26 cellular contexts compared by ENCODE assay signal in genomic region chr2:215782271-215782670, GRCh38.
"Had no signal": no experiment of that assay in that cellular context is flagged by ENCODE, and none has a peak within 500 bp of the region (broad histone marks: within the 10 kb centered on the region; RNA-seq: fewer than 3 reads in every experiment).

No MANE protein-coding gene starts in this region.

- H3K4me3 ChIP-seq: cardiac muscle cell, Peyer's patch, SJCRH30 had no signal

- H3K9ac ChIP-seq: SK-N-SH had no signal

- H3K4me1 Mint-ChIP-seq: activated CD4-positive, alpha-beta T cell treated with anti-CD3 and anti-CD28 coated beads, Interleukin-2, amount 10 ng/mL, durations not matched to agents 7 days and 5 days; activated naive CD8-positive, alpha-beta T cell treated with anti-CD3 and anti-CD28 coated beads, Interleukin-2, amount 50 U/mL, for 24 hours had no signal

- H3K9me3 Mint-ChIP-seq: activated CD4-positive, alpha-beta memory T cell treated with anti-CD3 and anti-CD28 coated beads for 36 hours; activated CD4-positive, alpha-beta T cell treated with anti-CD3 and anti-CD28 coated beads, Interleukin-2, amount 10 ng/mL, durations not matched to agents 7 days and 5 days; activated naive CD4-positive, alpha-beta T cell treated with anti-CD3 and anti-CD28 coated beads, Interleukin-2, amount 50 U/mL, for 72 hours; activated naive CD8-positive, alpha-beta T cell treated with anti-CD3 and anti-CD28 coated beads, Interleukin-2, amount 50 U/mL, for 24 hours; activated T-cell treated with anti-CD3 and anti-CD28 coated beads, Interleukin-2, amount 50 U/mL, for 4 hours had no signal

- H3K27ac ChIP-seq: brain microvascular endothelial cell, cardiac muscle cell, Peyer's patch, RWPE1, SJCRH30, VCaP had no signal

- H3K36me3 Mint-ChIP-seq: activated CD4-positive, alpha-beta memory T cell treated with anti-CD3 and anti-CD28 coated beads for 36 hours; activated naive CD4-positive, alpha-beta T cell treated with anti-CD3 and anti-CD28 coated beads, Interleukin-2, amount 50 U/mL, for 72 hours had no signal

- H3K4me3 Mint-ChIP-seq: activated CD4-positive, alpha-beta memory T cell treated with anti-CD3 and anti-CD28 coated beads for 36 hours; activated CD4-positive, alpha-beta T cell treated with anti-CD3 and anti-CD28 coated beads, Interleukin-2, amount 10 ng/mL, durations not matched to agents 7 days and 5 days; activated naive CD8-positive, alpha-beta T cell treated with anti-CD3 and anti-CD28 coated beads, Interleukin-2, amount 50 U/mL, for 24 hours; activated T-cell treated with anti-CD3 and anti-CD28 coated beads, Interleukin-2, amount 50 U/mL, for 4 hours had no signal

- H3K9me3 ChIP-seq: Peyer's patch, SJCRH30, SK-N-SH had no signal

- DNase-seq: activated CD4-positive, alpha-beta memory T cell treated with anti-CD3 and anti-CD28 coated beads for 36 hours; activated CD4-positive, alpha-beta T cell treated with anti-CD3 and anti-CD28 coated beads, Interleukin-2, amount 10 ng/mL, durations not matched to agents 7 days and 5 days; activated CD4-positive, CD25-positive, alpha-beta regulatory T cell; activated CD8-positive, alpha-beta memory T cell treated with anti-CD3 and anti-CD28 coated beads for 24 hours; activated effector memory CD4-positive, alpha-beta T cell treated with anti-CD3 and anti-CD28 coated beads, Interleukin-2, amount 50 U/mL, for 16 hours; activated naive CD4-positive, alpha-beta T cell treated with Interleukin-2 at 50 U/mL for 16 hours; activated naive CD8-positive, alpha-beta T cell treated with anti-CD3 and anti-CD28 coated beads, Interleukin-2, amount 50 U/mL, for 24 hours; activated T-cell treated with anti-CD3 and anti-CD28 coated beads, Interleukin-2, amount 50 U/mL, for 4 hours; amygdala; brain microvascular endothelial cell; MM.1S; NCI-H1105; NCI-H1436; NCI-H187; NCI-H2081; NCI-H446; NCI-H524; Peyer's patch; Right ventricle myocardium superior; SK-N-SH; T-helper 1 cell had no signal

- ATAC-seq: activated naive CD4-positive, alpha-beta T cell treated with anti-CD3 and anti-CD28 coated beads, Interleukin-2, amount 50 U/mL, for 72 hours; activated naive CD8-positive, alpha-beta T cell treated with anti-CD3 and anti-CD28 coated beads, Interleukin-2, amount 50 U/mL, for 24 hours; activated T-cell treated with anti-CD3 and anti-CD28 coated beads, Interleukin-2, amount 50 U/mL, for 4 hours had no signal

- H3K4me2 ChIP-seq: SK-N-SH had no signal

- H3K27me3 Mint-ChIP-seq: activated CD4-positive, alpha-beta memory T cell treated with anti-CD3 and anti-CD28 coated beads for 36 hours had no signal

- H3K27ac Mint-ChIP-seq: activated CD4-positive, alpha-beta memory T cell treated with anti-CD3 and anti-CD28 coated beads for 36 hours; activated CD4-positive, alpha-beta T cell treated with anti-CD3 and anti-CD28 coated beads, Interleukin-2, amount 10 ng/mL, durations not matched to agents 7 days and 5 days; activated naive CD4-positive, alpha-beta T cell treated with anti-CD3 and anti-CD28 coated beads, Interleukin-2, amount 50 U/mL, for 72 hours; activated naive CD8-positive, alpha-beta T cell treated with anti-CD3 and anti-CD28 coated beads, Interleukin-2, amount 50 U/mL, for 24 hours had no signal

- H3K36me3 ChIP-seq: brain microvascular endothelial cell, cardiac muscle cell, Peyer's patch, SJCRH30 had no signal

- H3K27me3 ChIP-seq: brain microvascular endothelial cell, cardiac muscle cell, Peyer's patch, SJCRH30 had no signal
